ENCODE assay signal across 13 cellular contexts in genomic region chr19:47155141-47155540, GRCh38. TPM values are rescaled to one million over a fixed set of nuclear protein-coding genes. Genes with fewer than 3 reads are reported as not detected.
DNase-seq lines count a peak whose midpoint lies in the region; ATAC-seq and TF ChIP-seq lines count a peak whose summit lies in the region.
"Had no signal": no experiment of that assay in that cellular context is flagged by ENCODE, and none has a peak within 500 bp of the region (broad histone marks: within the 10 kb centered on the region; RNA-seq: fewer than 3 reads in every experiment).

No MANE protein-coding gene starts in this region.

- H3K4me3 Mint-ChIP-seq in activated T-cell treated with anti-CD3 and anti-CD28 coated beads, Interleukin-2, amount 50 U/mL, for 72 hours, result no peak overlapping the region

- H3K27ac Mint-ChIP-seq in activated T-cell treated with anti-CD3 and anti-CD28 coated beads, Interleukin-2, amount 50 U/mL, for 72 hours, result peak overlapping the region; percentile 59

- H3K9me3 Mint-ChIP-seq in activated T-cell treated with anti-CD3 and anti-CD28 coated beads, Interleukin-2, amount 50 U/mL, for 72 hours, result no peaks in the 10 kb centered on the region

- 66 to 76% (median 74%) methylated on average over 7 of the region's 7 CpGs for WGBS in adrenal gland, 4 donors
- 62% methylated on average over 7 of the region's 7 CpGs for WGBS in right cardiac atrium

- no peaks in the 10 kb centered on the region for H3K27me3 Mint-ChIP-seq in activated T-cell treated with anti-CD3 and anti-CD28 coated beads, Interleukin-2, amount 50 U/mL, for 72 hours (ENCODE audit: low read depth)

- TF ChIP-seq CTCF in adrenal gland (IDR thresholded peaks at IDR 0.05), result no peak

- H3K27me3 ChIP-seq in adrenal gland (no peaks in the 10 kb centered on the region), right cardiac atrium (ENCODE audit: control insufficient read depth, insufficient read depth) (no peaks in the 10 kb centered on the region), stomach smooth muscle (ENCODE audit: control insufficient read depth in 1 of 2, insufficient read depth in 2 of 2, low read length in 2 of 2) (no peaks in the 10 kb centered on the region)

- no peak overlapping the region for H3K4me3 ChIP-seq in adrenal gland
- H3K4me3 ChIP-seq in right cardiac atrium (ENCODE audit: low read length), result no peak overlapping the region
- H3K4me3 ChIP-seq in stomach smooth muscle (ENCODE audit: low read length in 2 of 2), result no peak overlapping the region
- H3K4me3 ChIP-seq: skin epidermis had no signal

- DNase-seq in activated T-cell treated with anti-CD3 and anti-CD28 coated beads, Interleukin-2, amount 50 U/mL, for 72 hours, result no peak
- DNase-seq in activated T-cell treated with anti-CD3 and anti-CD28 coated beads for 4 hours (no peak), adrenal gland (peak in 4 of 7 donors; percentile 7 to 60 (median 27)), right cardiac atrium (peak; percentile 43 to 73 (median 67)), NCI-H748 (lab: John Stamatoyannopoulos, UW; ENCODE audit: unreplicated experiment) (no peak), hypothalamus (lab: John Stamatoyannopoulos, UW) (no peak)
- DNase-seq: NCI-H1105, NCI-H526, SHP77, trophoblast cell had no signal

- H3K4me1 Mint-ChIP-seq in activated T-cell treated with anti-CD3 and anti-CD28 coated beads, Interleukin-2, amount 50 U/mL, for 72 hours (ENCODE audit: low read depth), result peaks cover 66% of the 10 kb centered on the region

- no peak overlapping the region for H3K9ac ChIP-seq in stomach smooth muscle (ENCODE audit: low read length in 2 of 2)

- TF ChIP-seq POLR2A in adrenal gland (IDR thresholded peaks at IDR 0.05), result no peak

- H3K36me3 ChIP-seq in adrenal gland (replicated peaks in 1 of 2), result peaks cover 0 to 40% of the 10 kb centered on the region in 2 donors
- peaks cover 0 to 18% of the 10 kb centered on the region in 2 donors for H3K36me3 ChIP-seq in stomach smooth muscle (ENCODE audit: control insufficient read depth in 2 of 2, insufficient read depth in 2 of 2, low read length in 2 of 2)

- intact Hi-C loops in adrenal gland (cut with DNase I), result loop anchor here in 1 of 2 donors (5.0 kb wide), 1 partner anchor 92 kb away; no protein-coding TSS in a partner anchor
- intact Hi-C loops in right cardiac atrium (cut with DNase I), result loop anchor here in 1 of 4 donors (10.0 kb wide), 1 partner anchor 50 kb away; no protein-coding TSS in a partner anchor

- ATAC-seq in activated T-cell treated with anti-CD3 and anti-CD28 coated beads, Interleukin-2, amount 50 U/mL, for 72 hours (replicated peaks in 1 of 2), result no peak
- ATAC-seq in right cardiac atrium (peak in 1 of 2 donors; percentile 36), GM18519 (IDR thresholded peaks at IDR 0.05; ENCODE audit: low FRiP score, unreplicated experiment) (no peak)

- H3K4me1 ChIP-seq in adrenal gland (replicated peaks in 1 of 2), result peaks cover 15 to 32% of the 10 kb centered on the region in 2 donors
- H3K4me1 ChIP-seq in right cardiac atrium (ENCODE audit: control insufficient read depth, insufficient read depth, low read length), result peaks cover 21% of the 10 kb centered on the region
- peaks cover 47% of the 10 kb centered on the region for H3K4me1 ChIP-seq in stomach smooth muscle (ENCODE audit: control insufficient read depth, insufficient read depth, low read length)

- peaks cover 27 to 56% of the 10 kb centered on the region in 2 donors for H3K36me3 Mint-ChIP-seq in activated T-cell treated with anti-CD3 and anti-CD28 coated beads, Interleukin-2, amount 50 U/mL, for 72 hours (ENCODE audit: insufficient read depth in 2 of 2)

- H3K27ac ChIP-seq in adrenal gland (peak overlapping the region in 1 of 5 donors; percentile 68), right cardiac atrium (ENCODE audit: low read length) (no peak overlapping the region), stomach smooth muscle (ENCODE audit: low read length) (peak overlapping the region; percentile 53)

- H3K9me3 ChIP-seq in adrenal gland (replicated peaks in 1 of 3) (no peaks in the 10 kb centered on the region), right cardiac atrium (ENCODE audit: control insufficient read depth, low read length) (no peaks in the 10 kb centered on the region), stomach smooth muscle (ENCODE audit: control insufficient read depth in 2 of 2, low read length in 2 of 2) (no peaks in the 10 kb centered on the region)

RNA-seq across cellular contexts. Expression of gene SAE1, which starts 24.5 kb away (rescaled TPM):
- total RNA-seq in activated T-cell treated with anti-CD3 and anti-CD28 coated beads, Interleukin-2, amount 50 U/mL, for 72 hours, result 100 to 1,000 TPM; 232 to 254 TPM
- total RNA-seq in adrenal gland (10 to 100 TPM; 40.1 to 58.5 (median 49.7) TPM), right cardiac atrium (10 to 100 TPM; 49.1 to 57.0 (median 53.5) TPM)
- polyA plus RNA-seq in adrenal gland (10 to 100 TPM; 19.0 to 71.8 (median 23.6) TPM), right cardiac atrium (34.0 TPM)

RNA-seq across cellular contexts. Expression of gene ZC3H4, which starts 41.6 kb away (rescaled TPM):
- 10 to 100 TPM; 76.0 to 84.0 TPM for total RNA-seq in activated T-cell treated with anti-CD3 and anti-CD28 coated beads, Interleukin-2, amount 50 U/mL, for 72 hours
- 10 to 100 TPM; 19.2 to 45.0 (median 27.1) TPM for total RNA-seq in adrenal gland
- 10 to 100 TPM; 10.8 to 24.9 (median 19.7) TPM for polyA plus RNA-seq in adrenal gland
- 10 to 100 TPM; 25.6 to 27.7 (median 26.8) TPM for total RNA-seq in right cardiac atrium
- 12.4 TPM for polyA plus RNA-seq in right cardiac atrium

Comparison
In these comparisons a context has a peak if more than half of its experiments do, and no peak if none do; other contexts are left out.
1. DNase-seq: peak in adrenal gland (4 of 7) and right cardiac atrium (3 of 3); none in activated T-cell treated with anti-CD3 and anti-CD28 coated beads, Interleukin-2, amount 50 U/mL, for 72 hours (0 of 2), activated T-cell treated with anti-CD3 and anti-CD28 coated beads for 4 hours (single experiment), NCI-H748 (single experiment) and hypothalamus (0 of 51).